ENCODE assay signal across 1 cellular context in the genomic region with DNA sequence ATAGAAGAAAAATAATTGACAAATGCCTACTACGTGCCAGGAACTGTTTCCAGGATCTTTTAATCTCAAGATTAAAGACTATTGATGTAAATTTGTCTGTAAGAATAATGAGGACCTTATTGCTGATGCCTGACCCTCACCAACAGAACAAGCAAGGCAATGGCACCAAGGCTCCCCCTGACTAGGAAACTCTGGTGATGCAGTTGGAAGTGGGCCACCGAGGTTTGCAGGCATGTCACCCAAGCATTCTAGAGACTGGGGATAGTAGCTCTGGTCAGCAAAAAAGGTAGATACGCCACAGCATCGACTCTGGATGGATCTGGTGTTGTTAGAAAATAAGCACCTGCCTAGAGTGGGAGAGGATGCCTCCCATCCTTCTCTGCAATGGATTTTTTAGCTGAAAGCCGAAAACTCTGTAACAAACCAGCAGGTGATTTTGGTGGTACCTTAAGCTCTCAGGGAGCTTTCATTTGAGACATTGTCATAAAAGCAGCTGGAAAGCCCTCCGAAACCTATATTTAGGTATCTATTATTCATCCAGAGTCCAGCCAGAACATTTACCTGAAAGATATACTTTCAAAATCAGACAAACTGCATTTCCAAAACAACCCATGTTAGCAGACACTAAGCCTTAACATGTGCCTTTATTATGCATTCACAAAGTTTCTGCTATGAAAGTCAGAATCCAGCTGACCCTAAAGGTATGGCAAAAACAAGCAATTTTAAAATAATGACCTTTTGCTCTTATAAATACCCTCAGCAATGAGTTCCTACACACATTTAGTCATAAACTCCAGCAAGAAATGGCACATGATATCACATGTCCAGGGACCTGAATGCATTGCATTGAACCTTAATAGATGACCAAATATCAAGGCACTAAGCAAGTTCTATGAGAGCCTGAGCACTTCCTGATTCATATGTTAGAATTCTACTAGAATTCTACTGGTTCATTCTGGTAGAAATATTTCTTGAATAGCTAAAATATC.
TF ChIP-seq lines count a peak whose summit lies in the region.

No MANE protein-coding gene starts in this region.

TF ChIP-seq in GM12878, 131 proteins besides CTCF, POLR2A, EP300 and RAD21 (continued from another document):
- no peak for TF ChIP-seq ZNF592 (IDR thresholded peaks at IDR 0.05)
- TF ChIP-seq PKNOX1 (IDR thresholded peaks at IDR 0.05) = no peak
- no peak for TF ChIP-seq SPI1 (IDR thresholded peaks at IDR 0.05; ENCODE audit: borderline replicate concordance, insufficient read depth, low read depth, low read length)
- TF ChIP-seq EED (IDR thresholded peaks at IDR 0.05; ENCODE audit: low read depth) = no peak
- no peak for TF ChIP-seq IRF3 (IDR thresholded peaks at IDR 0.05)
- TF ChIP-seq ETV6 (conservative IDR thresholded peaks at IDR 0.05 in 1 of 2, IDR thresholded peaks at IDR 0.05 in 1 of 2; ENCODE audit: borderline replicate concordance in 1 of 2, low read depth in 1 of 2) = no peak
